In genomic region chr10:98303569-98303968, GRCh38 we compare ENCODE assay signal across 25 cellular contexts. TPM values are rescaled to one million over a fixed set of nuclear protein-coding genes. Genes with fewer than 3 reads are reported as not detected.
A peak's percentile ranks its signal among the peaks of the same experiment; 100 is the strongest.
DNase-seq lines count a peak whose midpoint lies in the region; TF ChIP-seq lines count a peak whose summit lies in the region.
"Had no signal": no experiment of that assay in that cellular context is flagged by ENCODE, and none has a peak within 500 bp of the region (broad histone marks: within the 10 kb centered on the region; RNA-seq: fewer than 3 reads in every experiment).

No MANE protein-coding gene starts in this region.

- TF ChIP-seq EP300 in Ishikawa (IDR thresholded peaks at IDR 0.05; ENCODE audit: borderline replicate concordance) = peak; percentile 90

- H2BK5ac ChIP-seq in mesendoderm (ENCODE audit: low read length) = no peak overlapping the region

- no peaks in the 10 kb centered on the region for H3K36me3 ChIP-seq in mesendoderm (ENCODE audit: control insufficient read depth, insufficient read depth, low read length)
- H3K36me3 ChIP-seq: BE2C; BLaER1 treated with 17β-estradiol and CSF1 and Interleukin-3, amounts not matched to agents 10 nM and 100 nM had no signal

- H2BK120ac ChIP-seq in mesendoderm (ENCODE audit: low read depth, low read length) = no peak overlapping the region

- H3K9ac ChIP-seq in mesendoderm (ENCODE audit: low read length) = no peak overlapping the region
- H3K9ac ChIP-seq: BLaER1 treated with 17β-estradiol and CSF1 and Interleukin-3, amounts not matched to agents 10 nM and 100 nM; GM23248 had no signal

- H3K36me3 Mint-ChIP-seq in glutamatergic neuron (ENCODE audit: unreplicated experiment) = peaks cover 14% of the 10 kb centered on the region
- H3K36me3 Mint-ChIP-seq: CD14-positive monocyte had no signal

- H3K27me3 ChIP-seq in mesendoderm (ENCODE audit: insufficient read depth, low read length, poor library complexity) = no peaks in the 10 kb centered on the region
- H3K27me3 ChIP-seq: BE2C; BLaER1 treated with 17β-estradiol and CSF1 and Interleukin-3, amounts not matched to agents 10 nM and 100 nM had no signal

- H3K27me3 Mint-ChIP-seq in glutamatergic neuron (ENCODE audit: unreplicated experiment) = peaks cover 9% of the 10 kb centered on the region

- H3K4me1 Mint-ChIP-seq in glutamatergic neuron (ENCODE audit: low read depth, unreplicated experiment) = peaks cover 43% of the 10 kb centered on the region
- H3K4me1 Mint-ChIP-seq: CD14-positive monocyte; CD8-positive, alpha-beta memory T cell had no signal

- peaks cover 4% of the 10 kb centered on the region for H3K4me1 ChIP-seq in mesendoderm (ENCODE audit: control insufficient read depth, low read depth, low read length)
- H3K4me1 ChIP-seq: A549, BE2C had no signal

- H3K27ac Mint-ChIP-seq in glutamatergic neuron (ENCODE audit: unreplicated experiment) = peak overlapping the region; percentile 43
- H3K27ac Mint-ChIP-seq: CD4-positive, alpha-beta T cell; CD8-positive, alpha-beta memory T cell; HFFc6 had no signal

- no peak overlapping the region for H3K27ac ChIP-seq in mesendoderm (ENCODE audit: low read depth, low read length)
- H3K27ac ChIP-seq: 22Rv1; A549; BLaER1 treated with 17β-estradiol and CSF1 and Interleukin-3, amounts not matched to agents 10 nM and 100 nM; GM23248 had no signal

- H3K4me3 ChIP-seq in mesendoderm (ENCODE audit: low read length) = no peak overlapping the region
- H3K4me3 ChIP-seq: A549; BLaER1 treated with 17β-estradiol and CSF1 and Interleukin-3, amounts not matched to agents 10 nM and 100 nM; GM12878; GM23248 had no signal

- H3K18ac ChIP-seq in mesendoderm (ENCODE audit: low read length) = no peak overlapping the region

- no peak overlapping the region for H3K4ac ChIP-seq in mesendoderm (ENCODE audit: low read depth, low read length)

- H3K23ac ChIP-seq in mesendoderm (ENCODE audit: low read length) = no peak overlapping the region

- H4K5ac ChIP-seq in mesendoderm (ENCODE audit: low read length) = no peak overlapping the region

- H3K79me1 ChIP-seq in mesendoderm (ENCODE audit: low read length) = no peaks in the 10 kb centered on the region

- TF ChIP-seq CTCF in glutamatergic neuron (IDR thresholded peaks at IDR 0.05; ENCODE audit: partially characterized antibody, unreplicated experiment) = no peak

- no peak overlapping the region for H3K56ac ChIP-seq in mesendoderm (ENCODE audit: low read length)

- H2AK5ac ChIP-seq in mesendoderm (ENCODE audit: low read length) = no peak overlapping the region

- H3K4me3 Mint-ChIP-seq in glutamatergic neuron (ENCODE audit: unreplicated experiment) = no peak overlapping the region
- H3K4me3 Mint-ChIP-seq: CD14-positive monocyte; CD4-positive, alpha-beta T cell; CD8-positive, alpha-beta memory T cell; H9; HFFc6 had no signal

- no peak overlapping the region for H3K4me2 ChIP-seq in mesendoderm (ENCODE audit: low read length)
- H3K4me2 ChIP-seq: A549 had no signal

- H4K8ac ChIP-seq in mesendoderm (ENCODE audit: low read depth, low read length) = no peak overlapping the region

- no peak for TF ChIP-seq RAD21 in Ishikawa (IDR thresholded peaks at IDR 0.05; ENCODE audit: low read depth)

- DNase-seq in DMS 273 (lab: John Stamatoyannopoulos, UW; ENCODE audit: unreplicated experiment) (peak; percentile 22), DMS 273 treated with DMSO at 0.1 percent for 48 hours (lab: John Stamatoyannopoulos, UW) (no peak), glutamatergic neuron (no peak), mesendoderm (peak; percentile 21), T1000 (lab: John Stamatoyannopoulos, UW) (no peak), 8988T (no peak)
- DNase-seq in stimulated activated CD4-positive, alpha-beta T cell treated with anti-CD3 and anti-CD28 coated beads, Interleukin-1b, Interleukin-23, amount 100 ng/mL, for 48 hours = no peak
- DNase-seq: ACHN; AML-193; BE2C; Calu3; CD4-positive, alpha-beta T cell; CD8-positive, alpha-beta memory T cell; DMS79; EL; GDM1; GM23248; H9; HFFc6 had no signal

- H3K79me2 ChIP-seq in mesendoderm (ENCODE audit: control insufficient read depth, insufficient read depth, low read length) = no peaks in the 10 kb centered on the region

- H2BK15ac ChIP-seq in mesendoderm (replicated peaks; ENCODE audit: low read depth) = no peak overlapping the region

- peaks cover 9% of the 10 kb centered on the region for H3K9me3 Mint-ChIP-seq in glutamatergic neuron (ENCODE audit: unreplicated experiment)
- H3K9me3 Mint-ChIP-seq: HFFc6 had no signal

TF ChIP-seq in Ishikawa, 13 proteins besides CTCF, POLR2A, EP300 and RAD21:
- TF ChIP-seq MAX (IDR thresholded peaks at IDR 0.05) = no peak
- TF ChIP-seq YY1 (IDR thresholded peaks at IDR 0.05; ENCODE audit: low read depth) = 0 out of 2 replicates have a peak, but pooled peaks have one; percentile 22
- TF ChIP-seq NFIC (IDR thresholded peaks at IDR 0.05) = peak; percentile 86
- no peak for TF ChIP-seq EGR1 (IDR thresholded peaks at IDR 0.05)
- peak; percentile 70; the same call in 1 of the 2 replicates for TF ChIP-seq FOXM1 (IDR thresholded peaks at IDR 0.05; ENCODE audit: borderline replicate concordance, low read depth)
- peak; percentile 89 for TF ChIP-seq TCF12 (IDR thresholded peaks at IDR 0.05; ENCODE audit: low read depth)
- no peak for TF ChIP-seq USF1 (IDR thresholded peaks at IDR 0.05)
- TF ChIP-seq TEAD4 (IDR thresholded peaks at IDR 0.05) = peak; percentile 72

RNA-seq across cellular contexts. Expression of gene LOXL4, which starts 35.6 kb away (rescaled TPM):
- total RNA-seq in glutamatergic neuron (ENCODE audit: unreplicated experiment) = 6.1 TPM
- polyA plus RNA-seq in mesendoderm (2013, experiment 1 of 2) = 0.67 TPM
- 0.64 TPM for polyA plus RNA-seq in mesendoderm (2013, experiment 2 of 2)
- total RNA-seq: CD4-positive, alpha-beta T cell; CD8-positive, alpha-beta memory T cell had no signal

Comparison
In these comparisons a context has a peak if more than half of its experiments do, and no peak if none do; other contexts are left out.
1. DNase-seq: peak in DMS 273 (single experiment) and mesendoderm (single experiment); none in DMS 273 treated with DMSO at 0.1 percent for 48 hours (single experiment), glutamatergic neuron (single experiment), stimulated activated CD4-positive, alpha-beta T cell treated with anti-CD3 and anti-CD28 coated beads, Interleukin-1b, Interleukin-23, amount 100 ng/mL, for 48 hours (single experiment), T1000 (single experiment) and 8988T (single experiment).